8 cellular contexts compared by ENCODE assay signal in genomic region chr7:36658603-36659516, GRCh38.
DNase-seq lines count a peak whose midpoint lies in the region; ATAC-seq lines count a peak whose summit lies in the region.

No MANE protein-coding gene starts in this region.

- no peak overlapping the region for H3K4me3 Mint-ChIP-seq in activated CD4-positive, alpha-beta memory T cell treated with anti-CD3 and anti-CD28 coated beads, Interleukin-2, amount 10 ng/mL, durations not matched to agents 7 days and 5 days

- DNase-seq in CD1c-positive myeloid dendritic cell (ENCODE audit: extremely low spot score) (peak; percentile 55), M059J (ENCODE audit: low read depth) (peak; percentile 98), cerebellar cortex (ENCODE audit: low spot score) (peak; percentile 29), myocyte (ENCODE audit: low read depth) (peak; percentile 57)
- no peak for DNase-seq in stimulated activated CD4-positive, alpha-beta T cell treated with anti-CD3 and anti-CD28 coated beads, Interleukin-1b, Interleukin-23, amount 100 ng/mL, for 48 hours
- no peak for DNase-seq in activated effector memory CD4-positive, alpha-beta T cell treated with Interleukin-2 at 50 U/mL for 16 hours
- DNase-seq in activated CD4-positive, alpha-beta memory T cell treated with anti-CD3 and anti-CD28 coated beads, Interleukin-2, amount 10 ng/mL, durations not matched to agents 7 days and 5 days = no peak

- no peaks in the 10 kb centered on the region for H3K27me3 Mint-ChIP-seq in activated CD4-positive, alpha-beta memory T cell treated with anti-CD3 and anti-CD28 coated beads, Interleukin-2, amount 10 ng/mL, durations not matched to agents 7 days and 5 days

- no peak overlapping the region for H3K27ac Mint-ChIP-seq in activated CD4-positive, alpha-beta memory T cell treated with anti-CD3 and anti-CD28 coated beads, Interleukin-2, amount 10 ng/mL, durations not matched to agents 7 days and 5 days

- H3K36me3 Mint-ChIP-seq in activated CD4-positive, alpha-beta memory T cell treated with anti-CD3 and anti-CD28 coated beads, Interleukin-2, amount 10 ng/mL, durations not matched to agents 7 days and 5 days (ENCODE audit: low read depth) = peaks cover 18% of the 10 kb centered on the region

- POLR2A ChIA-PET in activated CD4-positive, alpha-beta memory T cell treated with anti-CD3 and anti-CD28 coated beads, Interleukin-2, amount 10 ng/mL, durations not matched to agents 7 days and 5 days (lab: Charles Lee) = interaction anchor here (1.2 to 1.8 kb wide), 2 partner anchors 32 to 198 kb away, joined by 3 read pairs; no protein-coding TSS in a partner anchor

- H3K4me1 Mint-ChIP-seq in activated CD4-positive, alpha-beta memory T cell treated with anti-CD3 and anti-CD28 coated beads, Interleukin-2, amount 10 ng/mL, durations not matched to agents 7 days and 5 days = peaks cover 16% of the 10 kb centered on the region

- ATAC-seq in HG02840 (IDR thresholded peaks at IDR 0.05; ENCODE audit: low FRiP score, unreplicated experiment) = no peak

- CTCF ChIA-PET in activated CD4-positive, alpha-beta memory T cell treated with anti-CD3 and anti-CD28 coated beads, Interleukin-2, amount 10 ng/mL, durations not matched to agents 7 days and 5 days (lab: Charles Lee) = interaction anchor here (0.7 to 1.4 kb wide), 3 partner anchors 12 to 19 kb away, joined by 3 to 5 read pairs (median 3); no protein-coding TSS in a partner anchor

- no peaks in the 10 kb centered on the region for H3K9me3 Mint-ChIP-seq in activated CD4-positive, alpha-beta memory T cell treated with anti-CD3 and anti-CD28 coated beads, Interleukin-2, amount 10 ng/mL, durations not matched to agents 7 days and 5 days

Comparison
In these comparisons a context has a peak if more than half of its experiments do, and no peak if none do; other contexts are left out.
1. DNase-seq: peak in CD1c-positive myeloid dendritic cell (single experiment), M059J (single experiment), cerebellar cortex (single experiment) and myocyte (single experiment); none in stimulated activated CD4-positive, alpha-beta T cell treated with anti-CD3 and anti-CD28 coated beads, Interleukin-1b, Interleukin-23, amount 100 ng/mL, for 48 hours (single experiment), activated effector memory CD4-positive, alpha-beta T cell treated with Interleukin-2 at 50 U/mL for 16 hours (single experiment) and activated CD4-positive, alpha-beta memory T cell treated with anti-CD3 and anti-CD28 coated beads, Interleukin-2, amount 10 ng/mL, durations not matched to agents 7 days and 5 days (single experiment).